Comparison of ENCODE assay signal across 2 cellular contexts in the genomic region with DNA sequence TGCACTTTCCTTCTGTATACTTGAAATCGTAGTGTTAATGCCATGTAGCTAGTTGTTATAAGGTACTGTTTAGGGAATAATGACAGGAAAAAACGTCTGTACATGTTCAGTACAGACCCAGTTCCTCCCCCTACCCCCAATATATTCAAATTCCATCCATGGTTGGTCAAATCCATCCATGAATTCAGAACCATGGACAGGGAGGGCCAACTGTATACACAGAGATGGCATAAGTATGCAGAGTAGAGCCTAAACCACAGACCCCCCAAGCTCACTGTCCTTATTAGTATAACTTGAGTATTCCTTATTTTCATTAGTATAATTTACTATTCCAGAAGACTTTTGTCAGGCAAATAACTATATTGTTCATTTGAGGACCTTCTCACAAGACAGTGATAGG.
TF ChIP-seq lines count a peak whose summit lies in the region.

No MANE protein-coding gene starts in this region.

TF ChIP-seq in A549, 52 proteins besides CTCF, POLR2A, EP300 and RAD21:
- TF ChIP-seq, protein P1, sequence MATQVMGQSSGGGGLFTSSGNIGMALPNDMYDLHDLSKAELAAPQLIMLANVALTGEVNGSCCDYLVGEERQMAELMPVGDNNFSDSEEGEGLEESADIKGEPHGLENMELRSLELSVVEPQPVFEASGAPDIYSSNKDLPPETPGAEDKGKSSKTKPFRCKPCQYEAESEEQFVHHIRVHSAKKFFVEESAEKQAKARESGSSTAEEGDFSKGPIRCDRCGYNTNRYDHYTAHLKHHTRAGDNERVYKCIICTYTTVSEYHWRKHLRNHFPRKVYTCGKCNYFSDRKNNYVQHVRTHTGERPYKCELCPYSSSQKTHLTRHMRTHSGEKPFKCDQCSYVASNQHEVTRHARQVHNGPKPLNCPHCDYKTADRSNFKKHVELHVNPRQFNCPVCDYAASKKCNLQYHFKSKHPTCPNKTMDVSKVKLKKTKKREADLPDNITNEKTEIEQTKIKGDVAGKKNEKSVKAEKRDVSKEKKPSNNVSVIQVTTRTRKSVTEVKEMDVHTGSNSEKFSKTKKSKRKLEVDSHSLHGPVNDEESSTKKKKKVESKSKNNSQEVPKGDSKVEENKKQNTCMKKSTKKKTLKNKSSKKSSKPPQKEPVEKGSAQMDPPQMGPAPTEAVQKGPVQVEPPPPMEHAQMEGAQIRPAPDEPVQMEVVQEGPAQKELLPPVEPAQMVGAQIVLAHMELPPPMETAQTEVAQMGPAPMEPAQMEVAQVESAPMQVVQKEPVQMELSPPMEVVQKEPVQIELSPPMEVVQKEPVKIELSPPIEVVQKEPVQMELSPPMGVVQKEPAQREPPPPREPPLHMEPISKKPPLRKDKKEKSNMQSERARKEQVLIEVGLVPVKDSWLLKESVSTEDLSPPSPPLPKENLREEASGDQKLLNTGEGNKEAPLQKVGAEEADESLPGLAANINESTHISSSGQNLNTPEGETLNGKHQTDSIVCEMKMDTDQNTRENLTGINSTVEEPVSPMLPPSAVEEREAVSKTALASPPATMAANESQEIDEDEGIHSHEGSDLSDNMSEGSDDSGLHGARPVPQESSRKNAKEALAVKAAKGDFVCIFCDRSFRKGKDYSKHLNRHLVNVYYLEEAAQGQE (IDR thresholded peaks at IDR 0.05): peak; percentile 36; the same call in 1 of the 2 replicates
- TF ChIP-seq BCL3 (IDR thresholded peaks at IDR 0.05): no peak

TF ChIP-seq in GM23338, 12 proteins besides CTCF, POLR2A, EP300 and RAD21:
- TF ChIP-seq, protein P1 (IDR thresholded peaks at IDR 0.05; ENCODE audit: unreplicated experiment): peak; percentile 46
- TF ChIP-seq ZNF114 (CRISPR knock-in tag; IDR thresholded peaks at IDR 0.05) (no peak), EZH2phosphoT487 (IDR thresholded peaks at IDR 0.05; ENCODE audit: unreplicated experiment) (no peak)
